ENCODE assay signal across 23 cellular contexts in the genomic region with DNA sequence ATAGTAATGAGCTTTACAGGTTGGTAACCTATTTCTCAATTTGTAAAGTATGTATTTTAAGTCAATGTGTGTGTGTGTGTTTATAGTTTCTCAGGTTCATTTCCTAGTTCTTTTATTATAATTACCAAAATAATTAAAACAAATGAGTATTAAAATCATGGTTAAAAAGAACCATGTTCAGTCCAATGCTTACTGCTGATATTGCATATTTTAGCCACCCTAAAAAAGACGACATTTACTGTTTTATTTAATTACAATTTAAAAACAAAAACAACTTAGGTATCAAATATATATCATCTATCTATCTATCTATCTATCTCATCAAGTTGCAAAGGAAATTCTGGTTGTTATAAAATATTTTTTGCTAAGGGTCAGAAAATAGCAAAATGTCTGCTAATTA.
DNase-seq lines count a peak whose midpoint lies in the region; ATAC-seq, FAIRE-seq and TF ChIP-seq lines count a peak whose summit lies in the region.
"Had no signal": no experiment of that assay in that cellular context is flagged by ENCODE, and none has a peak within 500 bp of the region (broad histone marks: within the 10 kb centered on the region; RNA-seq: fewer than 3 reads in every experiment).

No MANE protein-coding gene starts in this region.

- DNase-seq in mammary epithelial cell: no peak
- DNase-seq in MCF 10A (ENCODE audit: unreplicated experiment): no peak
- DNase-seq in K562 (ENCODE audit: extremely low read depth in 1 of 4, low spot score in 3 of 4): no peak
- DNase-seq in NCI-H524 treated with DMSO at 0.1 percent for 48 hours (lab: John Stamatoyannopoulos, UW): no peak
- DNase-seq in CD1c-positive myeloid dendritic cell (ENCODE audit: extremely low spot score): no peak
- DNase-seq: ACHN; AML-193; BE2C; Calu3; CD4-positive, alpha-beta memory T cell; COR-L47; DMS53; DMS79 treated with DMSO at 0.1 percent for 48 hours; GF-D8; H9 had no signal

- FAIRE-seq in K562 (lab: Jason Lieb, UNC) (no peak), endometrium (lab: Jason Lieb, UNC) (peak; percentile 59)
- FAIRE-seq: GM12891, GM18507 had no signal

- POLR2A ChIA-PET in MCF 10A (lab: Yijun Ruan, JAX) (no interaction called here), K562 (lab: Yijun Ruan, JAX) (no interaction called here)

- H3K9me3 Mint-ChIP-seq in MCF 10A (ENCODE audit: unreplicated experiment): no peaks in the 10 kb centered on the region
- H3K9me3 Mint-ChIP-seq in activated T-helper 17 cell treated with anti-CD3 and anti-CD28 coated beads, Interleukin-2, amount 50 U/mL, for 72 hours: no peaks in the 10 kb centered on the region
- H3K9me3 Mint-ChIP-seq: CD14-positive monocyte; CD4-positive, alpha-beta memory T cell; H9 had no signal

- H3K79me2 ChIP-seq in mammary epithelial cell (ENCODE audit: insufficient read depth, low read length) (no peaks in the 10 kb centered on the region), K562 (ENCODE audit: control insufficient read depth, insufficient read depth, low read length) (no peaks in the 10 kb centered on the region)

- H3K9me1 ChIP-seq in K562 (ENCODE audit: control insufficient read depth, insufficient read depth, low read length): no peaks in the 10 kb centered on the region

- ATAC-seq in K562: no peak
- no peak for ATAC-seq in activated T-helper 17 cell treated with anti-CD3 and anti-CD28 coated beads, Interleukin-2, amount 50 U/mL, for 72 hours (replicated peaks)
- ATAC-seq: HCT116 had no signal

- no peak for TF ChIP-seq EP300 in K562 (IDR thresholded peaks at IDR 0.05; ENCODE audit: low read length)

- no peak overlapping the region for H3K27ac ChIP-seq in mammary epithelial cell (ENCODE audit: insufficient read depth, low read depth, low read length)
- no peak overlapping the region for H3K27ac ChIP-seq in K562 (ENCODE audit: extremely low read depth, low read depth, low read length)
- H3K27ac ChIP-seq: 22Rv1; BLaER1 treated with 17β-estradiol and CSF1 and Interleukin-3, amounts not matched to agents 10 nM and 100 nM had no signal

- H3K4me1 ChIP-seq in mammary epithelial cell (ENCODE audit: insufficient read depth, low read length) (peaks cover 5% of the 10 kb centered on the region), K562 (replicated peaks in 1 of 2; ENCODE audit: control insufficient read depth in 2 of 2, insufficient read depth in 2 of 2, low read length in 2 of 2) (no peaks in the 10 kb centered on the region)

- BruUV-seq in mammary epithelial cell (replicated peaks; lab: Mats Ljungman, UMichigan) (no TSS peak), MCF 10A (replicated peaks; lab: Mats Ljungman, UMichigan) (no TSS peak), K562 (replicated peaks; lab: Mats Ljungman, UMichigan) (no TSS peak)

- H3K9me3 ChIP-seq in mammary epithelial cell (replicated peaks; ENCODE audit: insufficient read depth, low read length) (no peaks in the 10 kb centered on the region), K562 (replicated peaks; ENCODE audit: control insufficient read depth, insufficient read depth, low read depth, low read length) (no peaks in the 10 kb centered on the region)
- H3K9me3 ChIP-seq: BE2C; BLaER1 treated with 17β-estradiol and CSF1 and Interleukin-3, amounts not matched to agents 10 nM and 100 nM had no signal

- dilution Hi-C loops in mammary epithelial cell (cut with HindIII; ENCODE audit: low sequenced_read_pairs): no loop called here

- H3K36me3 ChIP-seq in mammary epithelial cell (ENCODE audit: insufficient read depth, low read length): no peaks in the 10 kb centered on the region
- no peaks in the 10 kb centered on the region for H3K36me3 ChIP-seq in K562 (ENCODE audit: control insufficient read depth, insufficient read depth, low read length)
- H3K36me3 ChIP-seq: BE2C had no signal

- no peak overlapping the region for H2AFZ ChIP-seq in mammary epithelial cell (ENCODE audit: low read depth, low read length)
- no peak overlapping the region for H2AFZ ChIP-seq in K562 (ENCODE audit: low read depth, low read length)

- peaks cover 5% of the 10 kb centered on the region for H3K36me3 Mint-ChIP-seq in MCF 10A (ENCODE audit: insufficient read depth, unreplicated experiment)
- H3K36me3 Mint-ChIP-seq in activated T-helper 17 cell treated with anti-CD3 and anti-CD28 coated beads, Interleukin-2, amount 50 U/mL, for 72 hours (ENCODE audit: low read depth): peaks cover 45% of the 10 kb centered on the region

- H4K20me1 ChIP-seq in mammary epithelial cell (ENCODE audit: insufficient read depth, low read length) (no peaks in the 10 kb centered on the region), K562 (replicated peaks; ENCODE audit: control insufficient read depth, insufficient read depth, low read length) (no peaks in the 10 kb centered on the region)
- H4K20me1 ChIP-seq: BLaER1 treated with 17β-estradiol and CSF1 and Interleukin-3, amounts not matched to agents 10 nM and 100 nM had no signal

- no peak overlapping the region for H3K27ac Mint-ChIP-seq in MCF 10A (ENCODE audit: low read depth, unreplicated experiment)
- no peak overlapping the region for H3K27ac Mint-ChIP-seq in activated T-helper 17 cell treated with anti-CD3 and anti-CD28 coated beads, Interleukin-2, amount 50 U/mL, for 72 hours
- H3K27ac Mint-ChIP-seq: CD4-positive, alpha-beta memory T cell; H9 had no signal

- CTCF ChIA-PET in mammary epithelial cell (lab: Charles Lee; ENCODE audit: low non-redundant PET) (no interaction called here), MCF 10A (lab: Yijun Ruan, JAX) (no interaction called here), K562 (lab: Yijun Ruan, JAX; ENCODE audit: low intra/inter-chr PET ratio) (no interaction called here)

- H3K27me3 ChIP-seq in mammary epithelial cell (ENCODE audit: insufficient read depth, low read length): no peaks in the 10 kb centered on the region
- no peaks in the 10 kb centered on the region for H3K27me3 ChIP-seq in K562 (ENCODE audit: control insufficient read depth in 2 of 2, insufficient read depth in 2 of 2, low read length in 2 of 2)
- H3K27me3 ChIP-seq: BE2C; BLaER1 treated with 17β-estradiol and CSF1 and Interleukin-3, amounts not matched to agents 10 nM and 100 nM had no signal

- intact Hi-C loops in mammary epithelial cell (cut with micrococcal nuclease) (no loop called here), MCF 10A (cut with micrococcal nuclease) (no loop called here), K562 (cut with micrococcal nuclease) (no loop called here)

- TF ChIP-seq CTCF in mammary epithelial cell (conservative IDR thresholded peaks at IDR 0.05 in 1 of 2, IDR thresholded peaks at IDR 0.05 in 1 of 2; ENCODE audit: extremely low read depth in 1 of 2, insufficient read depth in 1 of 2, low read depth in 1 of 2, low read length in 2 of 2): no peak
- TF ChIP-seq CTCF in MCF 10A (IDR thresholded peaks at IDR 0.05; ENCODE audit: unreplicated experiment): no peak
- no peak for TF ChIP-seq CTCF in K562 (IDR thresholded peaks at IDR 0.05 in 2 of 3, conservative IDR thresholded peaks at IDR 0.05 in 1 of 3; ENCODE audit: insufficient read depth in 2 of 3, low read depth in 1 of 3, low read length in 3 of 3)

- 88% methylated on average over 1 of the region's 1 CpG for WGBS in mammary epithelial cell (ENCODE audit: low coverage, missing lambda C conversion rate)
- 0% methylated on average over 1 of the region's 1 CpG for WGBS in K562 (ENCODE audit: insufficient coverage, low coverage, missing lambda C conversion rate)

- H3K9ac ChIP-seq in mammary epithelial cell (ENCODE audit: insufficient read depth, low read length) (no peak overlapping the region), K562 (ENCODE audit: insufficient read depth in 1 of 2, low read depth in 2 of 2, low read length in 2 of 2) (no peak overlapping the region)
- H3K9ac ChIP-seq: BLaER1 treated with 17β-estradiol and CSF1 and Interleukin-3, amounts not matched to agents 10 nM and 100 nM had no signal

- no peaks in the 10 kb centered on the region for H3K27me3 Mint-ChIP-seq in MCF 10A (ENCODE audit: insufficient read depth, unreplicated experiment)
- no peaks in the 10 kb centered on the region for H3K27me3 Mint-ChIP-seq in activated T-helper 17 cell treated with anti-CD3 and anti-CD28 coated beads, Interleukin-2, amount 50 U/mL, for 72 hours
- H3K27me3 Mint-ChIP-seq: CD4-positive, alpha-beta memory T cell had no signal

- no peak for TF ChIP-seq RAD21 in K562 (CRISPR knock-in tag; conservative IDR thresholded peaks at IDR 0.05 in 1 of 2, IDR thresholded peaks at IDR 0.05 in 1 of 2)

- TF ChIP-seq POLR2A in K562 (conservative IDR thresholded peaks at IDR 0.05): no peak

- no peak overlapping the region for H3K4me3 Mint-ChIP-seq in MCF 10A (ENCODE audit: unreplicated experiment)
- H3K4me3 Mint-ChIP-seq in activated T-helper 17 cell treated with anti-CD3 and anti-CD28 coated beads, Interleukin-2, amount 50 U/mL, for 72 hours: no peak overlapping the region
- H3K4me3 Mint-ChIP-seq: CD14-positive monocyte; CD4-positive, alpha-beta memory T cell; H9 had no signal

- peaks cover 7% of the 10 kb centered on the region for H3K4me1 Mint-ChIP-seq in MCF 10A (ENCODE audit: insufficient read depth, unreplicated experiment)
- H3K4me1 Mint-ChIP-seq in activated T-helper 17 cell treated with anti-CD3 and anti-CD28 coated beads, Interleukin-2, amount 50 U/mL, for 72 hours: no peaks in the 10 kb centered on the region
- H3K4me1 Mint-ChIP-seq: CD4-positive, alpha-beta memory T cell had no signal

- in situ Hi-C loops in mammary epithelial cell (cut with MboI; ENCODE audit: low sequenced_read_pairs in 2 of 2): no loop called here
- in situ Hi-C loops in K562 (cut with MboI): no loop called here

- H3K4me3 ChIP-seq in mammary epithelial cell (replicated peaks in 1 of 3; ENCODE audit: insufficient read depth in 1 of 3, low read depth in 2 of 3, low read length in 3 of 3) (no peak overlapping the region), K562 (no peak overlapping the region)
- H3K4me3 ChIP-seq: BLaER1 treated with 17β-estradiol and CSF1 and Interleukin-3, amounts not matched to agents 10 nM and 100 nM had no signal

- peak overlapping the region; percentile 36 for H3K4me2 ChIP-seq in mammary epithelial cell (ENCODE audit: insufficient read depth, low read depth, low read length)
- no peak overlapping the region for H3K4me2 ChIP-seq in K562 (ENCODE audit: insufficient read depth, low read length)
- H3K4me2 ChIP-seq: BLaER1 treated with 17β-estradiol and CSF1 and Interleukin-3, amounts not matched to agents 10 nM and 100 nM had no signal

TF ChIP-seq in K562, 482 proteins besides CTCF, POLR2A, EP300 and RAD21 (continues in another document):
- TF ChIP-seq ZNF41 (CRISPR knock-in tag; conservative IDR thresholded peaks at IDR 0.05) (no peak), CREB3 (tag; conservative IDR thresholded peaks at IDR 0.05; ENCODE audit: low read depth) (no peak), C11orf30 (IDR thresholded peaks at IDR 0.05; ENCODE audit: low read depth) (peak; percentile 53), GATAD2A (IDR thresholded peaks at IDR 0.05) (no peak)
